12 cellular contexts compared by ENCODE assay signal in genomic region chr7:2312272-2312929, GRCh38. TPM values are rescaled to one million over a fixed set of nuclear protein-coding genes. Genes with fewer than 3 reads are reported as not detected.
DNase-seq lines count a peak whose midpoint lies in the region; ATAC-seq and TF ChIP-seq lines count a peak whose summit lies in the region.
"Had no signal": no experiment of that assay in that cellular context is flagged by ENCODE, and none has a peak within 500 bp of the region (broad histone marks: within the 10 kb centered on the region; RNA-seq: fewer than 3 reads in every experiment).

No MANE protein-coding gene starts in this region.

- no peaks in the 10 kb centered on the region for H3F3A ChIP-seq in PC-3 (ENCODE audit: low read length, unreplicated experiment)

- POLR2A ChIA-PET in A673 (lab: Charles Lee; ENCODE audit: low non-redundant PET) (no interaction called here), PC-3 (lab: Charles Lee; ENCODE audit: unreplicated experiment) (no interaction called here)

- H3K9me3 ChIP-seq in A673 (ENCODE audit: low read depth, low read length, poor library complexity, severe bottlenecking), result no peaks in the 10 kb centered on the region
- no peaks in the 10 kb centered on the region for H3K9me3 ChIP-seq in PC-3 (ENCODE audit: low read length)
- H3K9me3 ChIP-seq in hepatocyte (ENCODE audit: low read depth), result no peaks in the 10 kb centered on the region

- H3K4me2 ChIP-seq in PC-3 (ENCODE audit: low read length) (no peak overlapping the region), hepatocyte (peak overlapping the region; percentile 96)

- CTCF ChIA-PET in A673 (lab: Charles Lee) (no interaction called here), PC-3 (lab: Charles Lee) (no interaction called here)

- H3K9ac ChIP-seq in PC-3 (ENCODE audit: low read length), result no peak overlapping the region

- H2AFZ ChIP-seq in PC-3 (ENCODE audit: low read length), result no peak overlapping the region
- no peak overlapping the region for H2AFZ ChIP-seq in hepatocyte

- H3K4me1 ChIP-seq in A673 (ENCODE audit: insufficient read depth, low read length, poor library complexity, severe bottlenecking) (no peaks in the 10 kb centered on the region), PC-3 (ENCODE audit: insufficient read depth, low read length) (peaks cover 24% of the 10 kb centered on the region), hepatocyte (ENCODE audit: insufficient read depth) (no peaks in the 10 kb centered on the region)

- 93% methylated on average over 17 of the region's 17 CpGs for WGBS in hepatocyte (ENCODE audit: low lambda C conversion rate, missing lambda C conversion rate)

- no peak for DNase-seq in A673 (ENCODE audit: low spot score)
- DNase-seq in GM10266 (ENCODE audit: extremely low spot score), result peak; percentile 82
- no peak for DNase-seq in PC-3
- DNase-seq in hepatocyte (ENCODE audit: low spot score), result no peak
- no peak for DNase-seq in T1000 (lab: John Stamatoyannopoulos, UW)
- no peak for DNase-seq in NCI-H187 (lab: John Stamatoyannopoulos, UW)
- DNase-seq in mucosa of gallbladder (ENCODE audit: low spot score), result no peak
- DNase-seq: activated gamma-delta T cell treated with Interleukin-2 at 50 U/mL for 16 hours, KBM-7, NCI-H524 had no signal

- BruUV-seq in A673 (replicated peaks; lab: Mats Ljungman, UMichigan) (TSS peak; percentile 59), PC-3 (replicated peaks; lab: Mats Ljungman, UMichigan) (TSS peak; percentile 51)

- H3K27ac ChIP-seq in A673 (ENCODE audit: low read depth, low read length, poor library complexity, severe bottlenecking) (no peak overlapping the region), PC-3 (ENCODE audit: low read length) (no peak overlapping the region), hepatocyte (peak overlapping the region; percentile 10)
- H3K27ac ChIP-seq: epithelial cell of prostate had no signal

- H4K20me1 ChIP-seq in PC-3 (ENCODE audit: low read length) (no peaks in the 10 kb centered on the region), hepatocyte (ENCODE audit: insufficient read depth, poor library complexity, severe bottlenecking) (no peaks in the 10 kb centered on the region)

- H3K36me3 ChIP-seq in A673 (ENCODE audit: insufficient read depth, low read length, poor library complexity, severe bottlenecking) (no peaks in the 10 kb centered on the region), PC-3 (ENCODE audit: low read depth, low read length) (no peaks in the 10 kb centered on the region), hepatocyte (replicated peaks; ENCODE audit: insufficient read depth, low read depth) (no peaks in the 10 kb centered on the region)

- H3K4me3 ChIP-seq in A673 (ENCODE audit: low read depth, low read length, poor library complexity, severe bottlenecking) (no peak overlapping the region), PC-3 (ENCODE audit: low read length) (no peak overlapping the region), hepatocyte (no peak overlapping the region)

- no peaks in the 10 kb centered on the region for H3K9me2 ChIP-seq in PC-3 (replicated peaks; ENCODE audit: low read length)
- H3K9me2 ChIP-seq in hepatocyte (replicated peaks; ENCODE audit: insufficient read depth), result no peaks in the 10 kb centered on the region

- intact Hi-C loops in A673 (cut with micrococcal nuclease; ENCODE audit: unreplicated experiment), result no loop called here
- intact Hi-C loops in PC-3 (cut with micrococcal nuclease), result loop anchor here (5.0 kb wide), 1 partner anchor 50 kb away; no protein-coding TSS in a partner anchor

- TF ChIP-seq CTCF in A673 (conservative IDR thresholded peaks at IDR 0.05; ENCODE audit: low read depth, low read length) (no peak), GM10266 (IDR thresholded peaks at IDR 0.05; ENCODE audit: control insufficient read depth, insufficient read depth, low read depth, missing control alignments) (no peak), PC-3 (conservative IDR thresholded peaks at IDR 0.05; ENCODE audit: low read depth, low read length) (no peak), hepatocyte (IDR thresholded peaks at IDR 0.05; ENCODE audit: poor library complexity) (no peak)

- H3K27me3 ChIP-seq in A673 (replicated peaks; ENCODE audit: insufficient read depth, low read depth, low read length, poor library complexity), result no peaks in the 10 kb centered on the region
- no peaks in the 10 kb centered on the region for H3K27me3 ChIP-seq in PC-3 (ENCODE audit: low read length)
- H3K27me3 ChIP-seq in hepatocyte, result no peaks in the 10 kb centered on the region

- ATAC-seq in PC-3 (no peak), HG02840 (IDR thresholded peaks at IDR 0.05; ENCODE audit: low FRiP score, unreplicated experiment) (no peak)

- peaks cover 48% of the 10 kb centered on the region for H3K79me2 ChIP-seq in PC-3 (ENCODE audit: low read length)
- H3K79me2 ChIP-seq in hepatocyte, result peaks cover 59% of the 10 kb centered on the region

RNA-seq across cellular contexts. Expression of gene SNX8, which starts 1.8 kb away (rescaled TPM):
- 42.9 and 52.1 TPM in 2 replicates for total RNA-seq in A673 (2021)
- total RNA-seq in PC-3 (2014; rRNA removed), result 12.3 and 20.5 TPM in 2 replicates
- total RNA-seq in hepatocyte, result 24.7 and 32.0 TPM in 2 replicates
- 81.4 and 98.0 TPM in 2 replicates for polyA plus RNA-seq in hepatocyte
- total RNA-seq in mucosa of gallbladder, result 20.5 TPM

RNA-seq across cellular contexts. Expression of gene EIF3B, which starts 42.2 kb away (rescaled TPM):
- total RNA-seq in A673 (2021) (356 and 364 TPM in 2 replicates), PC-3 (2014; rRNA removed) (289 and 377 TPM in 2 replicates), hepatocyte (122 and 131 TPM in 2 replicates), mucosa of gallbladder (94.7 TPM)
- 139 and 145 TPM in 2 replicates for polyA plus RNA-seq in hepatocyte
